19 cellular contexts compared by ENCODE assay signal in genomic region chr19:45960595-45961235, GRCh38. TPM values are rescaled to one million over a fixed set of nuclear protein-coding genes. Genes with fewer than 3 reads are reported as not detected.
DNase-seq lines count a peak whose midpoint lies in the region; ATAC-seq and TF ChIP-seq lines count a peak whose summit lies in the region.
"Had no signal": no experiment of that assay in that cellular context is flagged by ENCODE, and none has a peak within 500 bp of the region (broad histone marks: within the 10 kb centered on the region; RNA-seq: fewer than 3 reads in every experiment).

No MANE protein-coding gene starts in this region.

- intact Hi-C loops in body of pancreas (cut with DNase I) (no loop called here), thyroid gland (cut with DNase I) (no loop called here)

- H3K27ac ChIP-seq in body of pancreas (no peak overlapping the region), neural cell (ENCODE audit: low read length) (peak overlapping the region; percentile 25), thyroid gland (peak overlapping the region in 1 of 3 donors; percentile 23)
- H3K27ac ChIP-seq: ovary had no signal

- H3K79me2 ChIP-seq in neural cell (replicated peaks; ENCODE audit: insufficient read depth, low read length) = peaks cover 18% of the 10 kb centered on the region

- H3K9me3 ChIP-seq in body of pancreas (no peaks in the 10 kb centered on the region), neural cell (ENCODE audit: low read length) (no peaks in the 10 kb centered on the region), thyroid gland (no peaks in the 10 kb centered on the region)
- H3K9me3 ChIP-seq: adrenal gland, left lung, ovary had no signal

- WGBS in body of pancreas, 2 donors = 26 to 27% methylated on average over 12 to 19 of the region's 19 CpGs
- 18 to 21% methylated on average over 13 to 19 of the region's 19 CpGs for WGBS in thyroid gland, 2 donors

- no peak for ATAC-seq in body of pancreas
- no peak for ATAC-seq in HG03432 (IDR thresholded peaks at IDR 0.05; ENCODE audit: unreplicated experiment)
- ATAC-seq: activated CD4-positive, CD25-positive, alpha-beta regulatory T cell treated with anti-CD3 and anti-CD28 coated beads, Interleukin-2, amount 50 U/mL, for 24 hours; left lung had no signal

- no peak overlapping the region for H2AFZ ChIP-seq in neural cell (ENCODE audit: low read depth, low read length)

- TF ChIP-seq RAD21 in neural cell (conservative IDR thresholded peaks at IDR 0.05) = no peak

- no peaks in the 10 kb centered on the region for H4K20me1 ChIP-seq in neural cell (ENCODE audit: insufficient read depth)

- DNase-seq in DMS53 (lab: John Stamatoyannopoulos, UW) (peak; percentile 31), DMS53 treated with DMSO at 0.1 percent for 48 hours (lab: John Stamatoyannopoulos, UW; ENCODE audit: unreplicated experiment) (no peak), NCI-H1105 (lab: John Stamatoyannopoulos, UW) (peak; percentile 21), body of pancreas (peak in 3 of 4 donors; percentile 22 to 45 (median 31)), thyroid gland (no peak)
- no peak for DNase-seq in activated CD4-positive, alpha-beta T cell treated with anti-CD3 and anti-CD28 coated beads, Interleukin-2, amount 50 U/mL, for 4 hours
- DNase-seq: activated T-cell treated with anti-CD3 and anti-CD28 coated beads, Interleukin-2, amount 50 U/mL, for 24 hours; adrenal gland; COR-L47; foreskin melanocyte; NK-92 treated with Interleukin-12 subunit alpha and Interleukin-12 subunit beta, amount 100 ng/mL, for 24 hours; ovary; stimulated activated CD8-positive, alpha-beta memory T cell treated with anti-CD3 and anti-CD28 coated beads, Interleukin-4, amount 100 ng/mL, for 48 hours; SW 1271 had no signal

- TF ChIP-seq EP300 in neural cell (conservative IDR thresholded peaks at IDR 0.05; ENCODE audit: poor library complexity, severe bottlenecking) = no peak

- no peak overlapping the region for H3K4me2 ChIP-seq in neural cell (ENCODE audit: low read length)

- peaks cover 4% of the 10 kb centered on the region for H3K4me1 ChIP-seq in body of pancreas
- peaks cover 0 to 3% of the 10 kb centered on the region in 2 donors for H3K4me1 ChIP-seq in thyroid gland
- H3K4me1 ChIP-seq: adrenal gland had no signal

- H3K9me2 ChIP-seq in neural cell (ENCODE audit: insufficient read depth, low read length) = no peaks in the 10 kb centered on the region

- TF ChIP-seq CTCF in body of pancreas (IDR thresholded peaks at IDR 0.05) = peak in 2 of 7 experiments; percentile 12 to 15
- TF ChIP-seq CTCF in neural cell (IDR thresholded peaks at IDR 0.05; ENCODE audit: poor library complexity, severe bottlenecking) = no peak
- no peak for TF ChIP-seq CTCF in thyroid gland (IDR thresholded peaks at IDR 0.05)

- no peaks in the 10 kb centered on the region for H3F3A ChIP-seq in neural cell (ENCODE audit: insufficient read depth, low read length, poor library complexity, severe bottlenecking)

- no peaks in the 10 kb centered on the region for H3K36me3 ChIP-seq in body of pancreas (replicated peaks in 1 of 2; ENCODE audit: insufficient read depth in 1 of 2, low read depth in 2 of 2)
- H3K36me3 ChIP-seq in neural cell (ENCODE audit: insufficient read depth, low read length) = no peaks in the 10 kb centered on the region
- no peaks in the 10 kb centered on the region for H3K36me3 ChIP-seq in thyroid gland
- H3K36me3 ChIP-seq: adrenal gland, left lung, ovary had no signal

- H3K9ac ChIP-seq in neural cell (ENCODE audit: low read length) = peak overlapping the region; percentile 11

- TF ChIP-seq POLR2A in body of pancreas (IDR thresholded peaks at IDR 0.05) = no peak
- TF ChIP-seq POLR2A in thyroid gland (IDR thresholded peaks at IDR 0.05) = no peak

- no peak overlapping the region for H3K4me3 ChIP-seq in body of pancreas
- peak overlapping the region; percentile 42 for H3K4me3 ChIP-seq in neural cell (ENCODE audit: low read length)
- H3K4me3 ChIP-seq in thyroid gland (replicated peaks in 1 of 3) = no peak overlapping the region
- H3K4me3 ChIP-seq: adrenal gland, left lung, ovary had no signal

- H3K27me3 ChIP-seq in body of pancreas (no peaks in the 10 kb centered on the region), neural cell (ENCODE audit: insufficient read depth, low read depth, low read length) (no peaks in the 10 kb centered on the region), thyroid gland (no peaks in the 10 kb centered on the region)
- H3K27me3 ChIP-seq: ovary had no signal

TF ChIP-seq in neural cell, 6 proteins besides CTCF, POLR2A, EP300 and RAD21:
- no peak for TF ChIP-seq EZH2 (IDR thresholded peaks at IDR 0.05; ENCODE audit: borderline replicate concordance, insufficient read depth, low read length, poor library complexity, severe bottlenecking)
- TF ChIP-seq POLR2AphosphoS5 (IDR thresholded peaks at IDR 0.05) = peak; percentile 37

RNA-seq across cellular contexts. Expression of gene NOVA2, which starts 12.9 kb away (rescaled TPM):
- total RNA-seq in body of pancreas (1 to 10 TPM; 1.3 to 1.6 TPM), thyroid gland (1 to 10 TPM; 1.5 to 3.6 (median 2.6) TPM)
- 7.6 and 9.3 TPM in 2 replicates for polyA plus RNA-seq in neural cell
- polyA minus RNA-seq in neural cell = 18.0 and 27.3 TPM in 2 replicates

RNA-seq across cellular contexts. Expression of gene CCDC61, which starts 34.6 kb away (rescaled TPM):
- total RNA-seq in body of pancreas (10 to 100 TPM in 1 of 2 donors, 1 to 10 TPM in 1; 7.8 to 14.5 TPM), thyroid gland (10 to 100 TPM in 2 of 4 donors, 1 to 10 TPM in 2; 8.5 to 12.4 (median 9.8) TPM)
- 0.82 and 1.4 TPM in 2 replicates for polyA plus RNA-seq in neural cell
- 2.7 and 11.9 TPM in 2 replicates for polyA minus RNA-seq in neural cell

RNA-seq across cellular contexts. Expression of gene NANOS2, which starts 46.1 kb away (rescaled TPM):
- total RNA-seq in body of pancreas (not detected), thyroid gland (not detected)
- polyA plus RNA-seq in neural cell = 0.18 and 0.64 TPM in 2 replicates
- not detected in 2 replicates for polyA minus RNA-seq in neural cell
- total RNA-seq: A172, adrenal gland, left lung, ovary had no signal
- polyA plus RNA-seq: adrenal gland, ovary had no signal

RNA-seq across cellular contexts. Expression of gene MYPOP, which starts 58.3 kb away (rescaled TPM):
- total RNA-seq in body of pancreas (10 to 100 TPM in 1 of 2 donors, 1 to 10 TPM in 1; 6.7 to 13.5 TPM), thyroid gland (1 to 10 TPM; 1.8 to 4.3 (median 3.0) TPM)
- polyA plus RNA-seq in neural cell = 0.90 and 2.3 TPM in 2 replicates
- 2.9 and 3.0 TPM in 2 replicates for polyA minus RNA-seq in neural cell

Comparison
In these comparisons a context has a peak if more than half of its experiments do, and no peak if none do; other contexts are left out.
1. DNase-seq: peak in DMS53 (single experiment), NCI-H1105 (single experiment) and body of pancreas (3 of 4); none in DMS53 treated with DMSO at 0.1 percent for 48 hours (single experiment), activated CD4-positive, alpha-beta T cell treated with anti-CD3 and anti-CD28 coated beads, Interleukin-2, amount 50 U/mL, for 4 hours (0 of 2) and thyroid gland (0 of 2).